Comparison of ENCODE assay signal across 16 cellular contexts in genomic region chr21:33754493-33754892, GRCh38.
"Had no signal": no experiment of that assay in that cellular context is flagged by ENCODE, and none has a peak within 500 bp of the region (broad histone marks: within the 10 kb centered on the region; RNA-seq: fewer than 3 reads in every experiment).

No MANE protein-coding gene starts in this region.

- H3K36me3 ChIP-seq: breast epithelium, gastrocnemius medialis, prostate gland, thoracic aorta had no signal

- H3K27me3 ChIP-seq: breast epithelium, gastrocnemius medialis, left lung, right lobe of liver had no signal

- H3K27ac ChIP-seq: breast epithelium, epithelial cell of prostate, gastrocnemius medialis, left lung, prostate gland, right lobe of liver, thoracic aorta had no signal

- H3K27ac Mint-ChIP-seq: activated CD4-positive, alpha-beta T cell treated with anti-CD3 and anti-CD28 coated beads, Interleukin-2, amount 10 ng/mL, durations not matched to agents 7 days and 5 days; activated naive CD8-positive, alpha-beta T cell treated with anti-CD3 and anti-CD28 coated beads for 36 hours; natural killer cell treated with Interleukin-12 subunit alpha and Interleukin-12 subunit beta and Interleukin-15 and Interleukin-18, amount 100 ng/mL, for 72 hours; stimulated activated naive CD8-positive, alpha-beta T cell treated with anti-CD3 and anti-CD28 coated beads, Interleukin-15, Interleukin-2, amounts not matched to agents 100 ng/mL and 50 ng/mL, for 24 hours; T-helper 2 cell treated with Interferon-gamma antibody and Interleukin-4, amounts not matched to agents 5 μg/mL and 100 μg/mL, for 36 hours had no signal

- H3K4me1 ChIP-seq: breast epithelium, left lung, prostate gland had no signal

- H3K4me2 ChIP-seq: smooth muscle cell had no signal

- ATAC-seq: gastrocnemius medialis; left lung; natural killer cell treated with Interleukin-12 subunit alpha and Interleukin-12 subunit beta and Interleukin-15 and Interleukin-18, amount 100 ng/mL, for 72 hours had no signal

- H3K4me3 ChIP-seq: breast epithelium, gastrocnemius medialis, left lung, prostate gland, right lobe of liver, smooth muscle cell, thoracic aorta had no signal

- DNase-seq: activated CD4-positive, alpha-beta T cell treated with anti-CD3 and anti-CD28 coated beads, Interleukin-2, amount 10 ng/mL, durations not matched to agents 7 days and 5 days; activated CD8-positive, alpha-beta memory T cell treated with anti-CD3 and anti-CD28 coated beads, Interleukin-2, amount 50 U/mL, for 48 hours; activated naive CD8-positive, alpha-beta T cell treated with anti-CD3 and anti-CD28 coated beads for 36 hours; gastrocnemius medialis; islet precursor cell; left lung; mesenchymal stem cell; right lobe of liver had no signal

- H3K4me3 Mint-ChIP-seq: activated CD4-positive, alpha-beta T cell treated with anti-CD3 and anti-CD28 coated beads, Interleukin-2, amount 10 ng/mL, durations not matched to agents 7 days and 5 days; activated naive CD8-positive, alpha-beta T cell treated with anti-CD3 and anti-CD28 coated beads for 36 hours; natural killer cell treated with Interleukin-12 subunit alpha and Interleukin-12 subunit beta and Interleukin-15 and Interleukin-18, amount 100 ng/mL, for 72 hours; stimulated activated naive CD8-positive, alpha-beta T cell treated with anti-CD3 and anti-CD28 coated beads, Interleukin-15, Interleukin-2, amounts not matched to agents 100 ng/mL and 50 ng/mL, for 24 hours; T-helper 2 cell treated with Interferon-gamma antibody and Interleukin-4, amounts not matched to agents 5 μg/mL and 100 μg/mL, for 36 hours had no signal

- H3K9me3 Mint-ChIP-seq: activated CD4-positive, alpha-beta T cell treated with anti-CD3 and anti-CD28 coated beads, Interleukin-2, amount 10 ng/mL, durations not matched to agents 7 days and 5 days; activated naive CD8-positive, alpha-beta T cell treated with anti-CD3 and anti-CD28 coated beads for 36 hours; natural killer cell treated with Interleukin-12 subunit alpha and Interleukin-12 subunit beta and Interleukin-15 and Interleukin-18, amount 100 ng/mL, for 72 hours; stimulated activated naive CD8-positive, alpha-beta T cell treated with anti-CD3 and anti-CD28 coated beads, Interleukin-15, Interleukin-2, amounts not matched to agents 100 ng/mL and 50 ng/mL, for 24 hours; T-helper 2 cell treated with Interferon-gamma antibody and Interleukin-4, amounts not matched to agents 5 μg/mL and 100 μg/mL, for 36 hours had no signal

- H3K36me3 Mint-ChIP-seq: activated naive CD8-positive, alpha-beta T cell treated with anti-CD3 and anti-CD28 coated beads for 36 hours; natural killer cell treated with Interleukin-12 subunit alpha and Interleukin-12 subunit beta and Interleukin-15 and Interleukin-18, amount 100 ng/mL, for 72 hours had no signal

- H3K9me3 ChIP-seq: breast epithelium, gastrocnemius medialis, left lung, prostate gland, right lobe of liver, thoracic aorta had no signal

- H3K27me3 Mint-ChIP-seq: activated CD4-positive, alpha-beta T cell treated with anti-CD3 and anti-CD28 coated beads, Interleukin-2, amount 10 ng/mL, durations not matched to agents 7 days and 5 days; activated naive CD8-positive, alpha-beta T cell treated with anti-CD3 and anti-CD28 coated beads for 36 hours; natural killer cell treated with Interleukin-12 subunit alpha and Interleukin-12 subunit beta and Interleukin-15 and Interleukin-18, amount 100 ng/mL, for 72 hours; stimulated activated naive CD8-positive, alpha-beta T cell treated with anti-CD3 and anti-CD28 coated beads, Interleukin-15, Interleukin-2, amounts not matched to agents 100 ng/mL and 50 ng/mL, for 24 hours had no signal

- H3K4me1 Mint-ChIP-seq: activated CD4-positive, alpha-beta T cell treated with anti-CD3 and anti-CD28 coated beads, Interleukin-2, amount 10 ng/mL, durations not matched to agents 7 days and 5 days; activated naive CD8-positive, alpha-beta T cell treated with anti-CD3 and anti-CD28 coated beads for 36 hours had no signal
